22 cellular contexts compared by ENCODE assay signal in the genomic region with DNA sequence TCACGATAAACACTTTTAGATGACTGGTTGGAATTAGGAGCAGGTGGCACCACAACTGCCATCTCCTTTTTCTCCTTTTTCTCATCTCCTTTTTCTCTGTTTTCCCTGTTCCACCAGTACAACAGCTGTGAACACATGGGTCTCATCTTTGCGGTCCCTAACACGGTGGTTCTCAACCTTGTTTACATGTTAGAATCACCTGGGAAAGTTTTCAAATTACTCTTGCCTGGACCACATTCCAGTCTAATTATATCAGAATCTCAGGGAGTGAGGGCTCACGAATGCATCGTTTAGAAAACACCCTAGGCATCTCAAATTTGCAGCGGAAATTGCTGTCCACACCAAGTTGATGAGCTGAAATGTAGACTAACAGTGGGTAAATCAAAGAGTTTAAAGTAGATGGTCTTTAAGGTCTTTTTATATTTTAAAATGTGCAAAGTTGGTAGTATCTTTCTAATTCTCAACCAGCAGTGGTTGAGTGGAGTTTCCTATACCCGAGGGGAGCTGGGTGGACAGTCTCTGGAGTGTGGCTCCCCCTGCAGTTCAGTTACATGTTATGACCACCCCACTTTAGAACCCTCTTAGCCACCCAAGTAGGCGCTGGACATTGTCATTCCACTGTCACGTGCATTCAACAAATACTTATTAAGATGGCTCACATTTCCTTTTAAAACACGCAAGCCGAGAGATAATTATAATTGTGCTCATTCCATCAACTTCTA. TPM values are rescaled to one million over a fixed set of nuclear protein-coding genes. Genes with fewer than 3 reads are reported as not detected.
DNase-seq lines count a peak whose midpoint lies in the region; ATAC-seq, FAIRE-seq and TF ChIP-seq lines count a peak whose summit lies in the region.
"Not testable (repeated sequence)": the region's sequence is repeated elsewhere in the genome, so short reads cannot be mapped to it uniquely, and the experiment has no call there.
"Had no signal": no experiment of that assay in that cellular context is flagged by ENCODE, and none has a peak within 500 bp of the region (broad histone marks: within the 10 kb centered on the region; RNA-seq: fewer than 3 reads in every experiment).

No MANE protein-coding gene starts in this region.

- FAIRE-seq in HepG2 (lab: Jason Lieb, UNC), result not testable (repeated sequence)

- not testable (repeated sequence) for TF ChIP-seq POLR2A in HepG2 (IDR thresholded peaks at IDR 0.05; ENCODE audit: insufficient read depth in 1 of 2, low read depth in 2 of 2, low read length in 2 of 2)

- H4K20me1 ChIP-seq in HepG2 (ENCODE audit: insufficient read depth, low read length), result not testable (repeated sequence)

- TF ChIP-seq RAD21 in Ishikawa (IDR thresholded peaks at IDR 0.05; ENCODE audit: low read depth), result peak; percentile 11; the same call in 1 of the 2 replicates
- not testable (repeated sequence) for TF ChIP-seq RAD21 in HepG2 (CRISPR knock-in tag; IDR thresholded peaks at IDR 0.05)

- ATAC-seq in HepG2, result peak; percentile 72

- intact Hi-C loops in HepG2 (cut with micrococcal nuclease; ENCODE audit: unreplicated experiment), result not testable (repeated sequence)

- not testable (repeated sequence) for H2AFZ ChIP-seq in HepG2 (ENCODE audit: low read length)

- H3K79me2 ChIP-seq in HepG2 (ENCODE audit: insufficient read depth, low read length), result not testable (repeated sequence)

- H3K9me3 ChIP-seq in HepG2 (ENCODE audit: low read length), result not testable (repeated sequence)

- CTCF ChIA-PET in HepG2 (lab: Yijun Ruan, JAX; ENCODE audit: low intra/inter-chr PET ratio, low total read pairs), result not testable (repeated sequence)

- not testable (repeated sequence) for H3K36me3 Mint-ChIP-seq in progenitor cell of endocrine pancreas (ENCODE audit: insufficient read depth)

- not testable (repeated sequence) for H3K27me3 ChIP-seq in HepG2 (ENCODE audit: control insufficient read depth in 1 of 2, insufficient read depth in 2 of 2, low read length in 2 of 2)

- H3K4me3 Mint-ChIP-seq in progenitor cell of endocrine pancreas (ENCODE audit: low read depth), result not testable (repeated sequence)

- not testable (repeated sequence) for H3K27ac ChIP-seq in HepG2 (ENCODE audit: extremely low read length, insufficient read depth, low read length)

- WGBS in HepG2 (ENCODE audit: low lambda C conversion rate), result 14% methylated on average over 10 of the region's 11 CpGs

- TF ChIP-seq EP300 in Ishikawa (IDR thresholded peaks at IDR 0.05; ENCODE audit: borderline replicate concordance); HepG2 (IDR thresholded peaks at IDR 0.05; ENCODE audit: low read depth in 2 of 2, low read length in 2 of 2); HepG2 (CRISPR knock-in tag; IDR thresholded peaks at IDR 0.05; ENCODE audit: borderline replicate concordance): not testable (repeated sequence)

- not testable (repeated sequence) for H3K4me2 ChIP-seq in HepG2 (ENCODE audit: low read depth, low read length)

- not testable (repeated sequence) for H3K36me3 ChIP-seq in HepG2 (replicated peaks in 1 of 2; ENCODE audit: control insufficient read depth in 1 of 2, insufficient read depth in 2 of 2, low read length in 2 of 2)

- H3K4me1 ChIP-seq in HepG2 (ENCODE audit: insufficient read depth, low read length), result not testable (repeated sequence)

- not testable (repeated sequence) for H3K9me3 Mint-ChIP-seq in progenitor cell of endocrine pancreas (ENCODE audit: low read depth)

- in situ Hi-C loops in HepG2 (cut with HindIII; ENCODE audit: extremely low pct_ligation_motif_present, low pct_unique_long_range_greater_than_20kb), result not testable (repeated sequence)

- not testable (repeated sequence) for H3K9ac ChIP-seq in HepG2 (ENCODE audit: insufficient read depth, low read depth, low read length)

- H3K27me3 Mint-ChIP-seq in progenitor cell of endocrine pancreas, result peaks cover 15% of the 10 kb centered on the region

- H3K4me3 ChIP-seq in epithelial cell of proximal tubule (ENCODE audit: low read depth, low read length); HepG2 (replicated peaks in 1 of 3; ENCODE audit: insufficient read depth in 1 of 3, low read depth in 2 of 3, low read length in 3 of 3): not testable (repeated sequence)

- peak; percentile 40 for DNase-seq in ELR (ENCODE audit: low read depth)
- DNase-seq in NCI-H69 (lab: John Stamatoyannopoulos, UW), result peak; percentile 14
- DNase-seq in activated CD8-positive, alpha-beta memory T cell treated with anti-CD3 and anti-CD28 coated beads for 24 hours, result peak; percentile 5
- DNase-seq in epithelial cell of proximal tubule (ENCODE audit: low read depth); HepG2 (ENCODE audit: low spot score); progenitor cell of endocrine pancreas (ENCODE audit: low spot score, unreplicated experiment): not testable (repeated sequence)

- BruUV-seq in HepG2 (replicated peaks; lab: Mats Ljungman, UMichigan), result not testable (repeated sequence)

- peak; percentile 23 for TF ChIP-seq CTCF in epithelial cell of proximal tubule (conservative IDR thresholded peaks at IDR 0.05; ENCODE audit: low read depth, low read length)
- TF ChIP-seq CTCF in HepG2 (CRISPR knock-in tag; IDR thresholded peaks at IDR 0.05), result peak; percentile 49
- TF ChIP-seq CTCF in progenitor cell of endocrine pancreas (IDR thresholded peaks at IDR 0.05; ENCODE audit: unreplicated experiment), result peak; percentile 50

- H3K27ac Mint-ChIP-seq in progenitor cell of endocrine pancreas, result not testable (repeated sequence)

- POLR2A ChIA-PET in HepG2 (lab: Yijun Ruan, JAX), result not testable (repeated sequence)

- H3K4me1 Mint-ChIP-seq in progenitor cell of endocrine pancreas (ENCODE audit: low read depth), result not testable (repeated sequence)

RNA-seq across cellular contexts. Expression of gene CSH1, which starts 3.9 kb away (rescaled TPM):
- total RNA-seq in epithelial cell of proximal tubule (not detected in 2 replicates), HepG2 (2016; rRNA removed; fragmentation: Illumina TruSeq; extraction: Trizol) (not detected in 2 replicates), progenitor cell of endocrine pancreas (not detected in 2 replicates)
- not detected in 2 replicates for total RNA-seq in HepG2 (2016; cell fraction: cytosol; rRNA removed; fragmentation: Illumina TruSeq; extraction: Trizol; ENCODE audit: low read depth)
- total RNA-seq in HepG2 (2016; cell fraction: insoluble cytoplasmic fraction; rRNA removed; fragmentation: Illumina TruSeq; extraction: Trizol), result not detected in 2 replicates
- total RNA-seq in HepG2 (2016; cell fraction: membrane; rRNA removed; fragmentation: Illumina TruSeq; extraction: Trizol), result not detected in 2 replicates
- total RNA-seq in HepG2 (2016; cell fraction: nucleus; rRNA removed; fragmentation: Illumina TruSeq; extraction: Trizol), result not detected in 2 replicates
- not detected in 2 replicates for polyA plus RNA-seq in HepG2 (2011; rRNA removed)
- not detected in 2 replicates for polyA plus RNA-seq in HepG2 (2011; cell fraction: cytosol; rRNA removed)
- not detected in 2 replicates for polyA plus RNA-seq in HepG2 (2011; cell fraction: nucleus; rRNA removed)
- not detected in 2 replicates for polyA plus RNA-seq in HepG2 (2012)
- polyA plus RNA-seq in HepG2 (2016; cell fraction: cytosol; fragmentation: Illumina TruSeq; extraction: Trizol; ENCODE audit: low read depth), result not detected in 2 replicates
- not detected in 2 replicates for polyA plus RNA-seq in HepG2 (2016; cell fraction: insoluble cytoplasmic fraction; fragmentation: Illumina TruSeq; extraction: Trizol; ENCODE audit: low read depth)
- polyA plus RNA-seq in HepG2 (2016; cell fraction: membrane; fragmentation: Illumina TruSeq; extraction: Trizol; ENCODE audit: low read depth), result not detected in 2 replicates
- polyA plus RNA-seq in HepG2 (2016; cell fraction: nucleus; fragmentation: Illumina TruSeq; extraction: Trizol; ENCODE audit: insufficient read depth, low read depth), result not detected in 2 replicates
- polyA minus RNA-seq in HepG2 (2011; rRNA and poly(A)+ RNA removed; ENCODE audit: low replicate concordance), result not detected in 2 replicates
- not detected in 2 replicates for polyA minus RNA-seq in HepG2 (2011; cell fraction: cytosol; rRNA and poly(A)+ RNA removed)
- polyA minus RNA-seq in HepG2 (2011; cell fraction: nucleus; rRNA and poly(A)+ RNA removed), result not detected in 2 replicates
- total RNA-seq: activated CD4-positive, alpha-beta T cell treated with anti-CD3 and anti-CD28 coated beads for 36 hours; activated CD8-positive, alpha-beta T cell treated with anti-CD3 and anti-CD28 coated beads for 36 hours; CD4-positive, alpha-beta T cell; dorsolateral prefrontal cortex; fibroblast of lung; H1; left lobe of liver; mucosa of gallbladder; right lobe of liver; thoracic aorta; vagina had no signal
- polyA plus RNA-seq: fibroblast of lung, IgD-negative memory B cell, immature natural killer cell, neural cell had no signal

RNA-seq across cellular contexts. Expression of gene GH2, which starts 10.7 kb away (rescaled TPM):
- total RNA-seq in epithelial cell of proximal tubule, result not detected in 2 replicates
- not detected in 2 replicates for total RNA-seq in HepG2 (2016; rRNA removed; fragmentation: Illumina TruSeq; extraction: Trizol)
- not detected in 2 replicates for total RNA-seq in HepG2 (2016; cell fraction: cytosol; rRNA removed; fragmentation: Illumina TruSeq; extraction: Trizol; ENCODE audit: low read depth)
- total RNA-seq in HepG2 (2016; cell fraction: insoluble cytoplasmic fraction; rRNA removed; fragmentation: Illumina TruSeq; extraction: Trizol), result not detected in 2 replicates
- not detected in 2 replicates for total RNA-seq in HepG2 (2016; cell fraction: membrane; rRNA removed; fragmentation: Illumina TruSeq; extraction: Trizol)
- not detected in 2 replicates for total RNA-seq in HepG2 (2016; cell fraction: nucleus; rRNA removed; fragmentation: Illumina TruSeq; extraction: Trizol)
- polyA plus RNA-seq in HepG2 (2011; rRNA removed), result not detected in 2 replicates
- polyA plus RNA-seq in HepG2 (2011; cell fraction: cytosol; rRNA removed), result not detected in 2 replicates
- polyA plus RNA-seq in HepG2 (2011; cell fraction: nucleus; rRNA removed), result not detected in 2 replicates
- polyA plus RNA-seq in HepG2 (2012), result not detected in 2 replicates
- not detected in 2 replicates for polyA plus RNA-seq in HepG2 (2016; cell fraction: cytosol; fragmentation: Illumina TruSeq; extraction: Trizol; ENCODE audit: low read depth)
- polyA plus RNA-seq in HepG2 (2016; cell fraction: insoluble cytoplasmic fraction; fragmentation: Illumina TruSeq; extraction: Trizol; ENCODE audit: low read depth), result not detected in 2 replicates
- not detected in 2 replicates for polyA plus RNA-seq in HepG2 (2016; cell fraction: membrane; fragmentation: Illumina TruSeq; extraction: Trizol; ENCODE audit: low read depth)
- polyA plus RNA-seq in HepG2 (2016; cell fraction: nucleus; fragmentation: Illumina TruSeq; extraction: Trizol; ENCODE audit: insufficient read depth, low read depth), result not detected in 2 replicates
- not detected in 2 replicates for polyA minus RNA-seq in HepG2 (2011; rRNA and poly(A)+ RNA removed; ENCODE audit: low replicate concordance)
- not detected in 2 replicates for polyA minus RNA-seq in HepG2 (2011; cell fraction: cytosol; rRNA and poly(A)+ RNA removed)
- not detected in 2 replicates for polyA minus RNA-seq in HepG2 (2011; cell fraction: nucleus; rRNA and poly(A)+ RNA removed)
- not detected in 2 replicates for total RNA-seq in progenitor cell of endocrine pancreas
- total RNA-seq: activated CD4-positive, alpha-beta T cell treated with anti-CD3 and anti-CD28 coated beads for 36 hours; activated CD8-positive, alpha-beta T cell treated with anti-CD3 and anti-CD28 coated beads for 36 hours; CD4-positive, alpha-beta T cell; cerebellum; dorsolateral prefrontal cortex; fibroblast of lung; left lobe of liver; mucosa of gallbladder; right lobe of liver; thoracic aorta; vagina had no signal
- polyA plus RNA-seq: fibroblast of lung, IgD-negative memory B cell, immature natural killer cell, neural cell had no signal

RNA-seq across cellular contexts. Expression of gene CSHL1, which starts 18.6 kb away (rescaled TPM):
- not detected in 2 replicates for total RNA-seq in epithelial cell of proximal tubule
- not detected in 2 replicates for total RNA-seq in HepG2 (2016; rRNA removed; fragmentation: Illumina TruSeq; extraction: Trizol)
- not detected in 2 replicates for total RNA-seq in HepG2 (2016; cell fraction: cytosol; rRNA removed; fragmentation: Illumina TruSeq; extraction: Trizol; ENCODE audit: low read depth)
- not detected in 2 replicates for total RNA-seq in HepG2 (2016; cell fraction: insoluble cytoplasmic fraction; rRNA removed; fragmentation: Illumina TruSeq; extraction: Trizol)
- total RNA-seq in HepG2 (2016; cell fraction: membrane; rRNA removed; fragmentation: Illumina TruSeq; extraction: Trizol), result not detected in 2 replicates
- not detected in 2 replicates for total RNA-seq in HepG2 (2016; cell fraction: nucleus; rRNA removed; fragmentation: Illumina TruSeq; extraction: Trizol)
- not detected in 2 replicates for polyA plus RNA-seq in HepG2 (2011; rRNA removed)
- polyA plus RNA-seq in HepG2 (2011; cell fraction: cytosol; rRNA removed), result not detected in 2 replicates
- polyA plus RNA-seq in HepG2 (2011; cell fraction: nucleus; rRNA removed), result not detected in 2 replicates
- polyA plus RNA-seq in HepG2 (2012), result not detected in 2 replicates
- polyA plus RNA-seq in HepG2 (2016; cell fraction: cytosol; fragmentation: Illumina TruSeq; extraction: Trizol; ENCODE audit: low read depth), result not detected in 2 replicates
- not detected in 2 replicates for polyA plus RNA-seq in HepG2 (2016; cell fraction: insoluble cytoplasmic fraction; fragmentation: Illumina TruSeq; extraction: Trizol; ENCODE audit: low read depth)
- not detected in 2 replicates for polyA plus RNA-seq in HepG2 (2016; cell fraction: membrane; fragmentation: Illumina TruSeq; extraction: Trizol; ENCODE audit: low read depth)
- not detected in 2 replicates for polyA plus RNA-seq in HepG2 (2016; cell fraction: nucleus; fragmentation: Illumina TruSeq; extraction: Trizol; ENCODE audit: insufficient read depth, low read depth)
- not detected in 2 replicates for polyA minus RNA-seq in HepG2 (2011; rRNA and poly(A)+ RNA removed; ENCODE audit: low replicate concordance)
- polyA minus RNA-seq in HepG2 (2011; cell fraction: cytosol; rRNA and poly(A)+ RNA removed), result not detected in 2 replicates
- polyA minus RNA-seq in HepG2 (2011; cell fraction: nucleus; rRNA and poly(A)+ RNA removed), result not detected in 2 replicates
- not detected in 2 replicates for total RNA-seq in progenitor cell of endocrine pancreas
- total RNA-seq: activated CD4-positive, alpha-beta T cell treated with anti-CD3 and anti-CD28 coated beads for 36 hours; activated CD8-positive, alpha-beta T cell treated with anti-CD3 and anti-CD28 coated beads for 36 hours; CD4-positive, alpha-beta T cell; cerebellum; dorsolateral prefrontal cortex; fibroblast of lung; H1; left lobe of liver; mucosa of gallbladder; right lobe of liver; thoracic aorta; vagina had no signal
- polyA plus RNA-seq: fibroblast of lung, H1, IgD-negative memory B cell, immature natural killer cell, neural cell had no signal

RNA-seq across cellular contexts. Expression of gene CSH2, which starts 19.0 kb away (rescaled TPM):
- total RNA-seq in epithelial cell of proximal tubule (not detected in 2 replicates), HepG2 (2016; rRNA removed; fragmentation: Illumina TruSeq; extraction: Trizol) (not detected in 2 replicates), progenitor cell of endocrine pancreas (not detected in 2 replicates)
- total RNA-seq in HepG2 (2016; cell fraction: cytosol; rRNA removed; fragmentation: Illumina TruSeq; extraction: Trizol; ENCODE audit: low read depth), result not detected in 2 replicates
- total RNA-seq in HepG2 (2016; cell fraction: insoluble cytoplasmic fraction; rRNA removed; fragmentation: Illumina TruSeq; extraction: Trizol), result not detected in 2 replicates
- total RNA-seq in HepG2 (2016; cell fraction: membrane; rRNA removed; fragmentation: Illumina TruSeq; extraction: Trizol), result not detected in 2 replicates
- total RNA-seq in HepG2 (2016; cell fraction: nucleus; rRNA removed; fragmentation: Illumina TruSeq; extraction: Trizol), result not detected in 2 replicates
- polyA plus RNA-seq in HepG2 (2011; rRNA removed), result not detected in 2 replicates
- not detected in 2 replicates for polyA plus RNA-seq in HepG2 (2011; cell fraction: cytosol; rRNA removed)
- polyA plus RNA-seq in HepG2 (2011; cell fraction: nucleus; rRNA removed), result not detected in 2 replicates
- polyA plus RNA-seq in HepG2 (2012), result not detected in 2 replicates
- polyA plus RNA-seq in HepG2 (2016; cell fraction: cytosol; fragmentation: Illumina TruSeq; extraction: Trizol; ENCODE audit: low read depth), result not detected in 2 replicates
- not detected in 2 replicates for polyA plus RNA-seq in HepG2 (2016; cell fraction: insoluble cytoplasmic fraction; fragmentation: Illumina TruSeq; extraction: Trizol; ENCODE audit: low read depth)
- polyA plus RNA-seq in HepG2 (2016; cell fraction: membrane; fragmentation: Illumina TruSeq; extraction: Trizol; ENCODE audit: low read depth), result not detected in 2 replicates
- polyA plus RNA-seq in HepG2 (2016; cell fraction: nucleus; fragmentation: Illumina TruSeq; extraction: Trizol; ENCODE audit: insufficient read depth, low read depth), result not detected in 2 replicates
- not detected in 2 replicates for polyA minus RNA-seq in HepG2 (2011; rRNA and poly(A)+ RNA removed; ENCODE audit: low replicate concordance)
- polyA minus RNA-seq in HepG2 (2011; cell fraction: cytosol; rRNA and poly(A)+ RNA removed), result not detected in 2 replicates
- polyA minus RNA-seq in HepG2 (2011; cell fraction: nucleus; rRNA and poly(A)+ RNA removed), result not detected in 2 replicates
- total RNA-seq: activated CD4-positive, alpha-beta T cell treated with anti-CD3 and anti-CD28 coated beads for 36 hours; activated CD8-positive, alpha-beta T cell treated with anti-CD3 and anti-CD28 coated beads for 36 hours; CD4-positive, alpha-beta T cell; dorsolateral prefrontal cortex; fibroblast of lung; left lobe of liver; mucosa of gallbladder; right lobe of liver; thoracic aorta; vagina had no signal
- polyA plus RNA-seq: fibroblast of lung, H1, IgD-negative memory B cell, immature natural killer cell, neural cell had no signal

RNA-seq across cellular contexts. Expression of gene GH1, which starts 26.2 kb away (rescaled TPM):
- total RNA-seq in epithelial cell of proximal tubule, result not detected in 2 replicates
- total RNA-seq in HepG2 (2016; rRNA removed; fragmentation: Illumina TruSeq; extraction: Trizol), result not detected in 2 replicates
- not detected in 2 replicates for total RNA-seq in HepG2 (2016; cell fraction: cytosol; rRNA removed; fragmentation: Illumina TruSeq; extraction: Trizol; ENCODE audit: low read depth)
- not detected in 2 replicates for total RNA-seq in HepG2 (2016; cell fraction: insoluble cytoplasmic fraction; rRNA removed; fragmentation: Illumina TruSeq; extraction: Trizol)
- not detected in 2 replicates for total RNA-seq in HepG2 (2016; cell fraction: membrane; rRNA removed; fragmentation: Illumina TruSeq; extraction: Trizol)
- total RNA-seq in HepG2 (2016; cell fraction: nucleus; rRNA removed; fragmentation: Illumina TruSeq; extraction: Trizol), result not detected in 2 replicates
- not detected in 2 replicates for polyA plus RNA-seq in HepG2 (2011; rRNA removed)
- polyA plus RNA-seq in HepG2 (2011; cell fraction: cytosol; rRNA removed), result not detected in 2 replicates
- polyA plus RNA-seq in HepG2 (2011; cell fraction: nucleus; rRNA removed), result not detected in 2 replicates
- polyA plus RNA-seq in HepG2 (2012), result not detected in 2 replicates
- polyA plus RNA-seq in HepG2 (2016; cell fraction: cytosol; fragmentation: Illumina TruSeq; extraction: Trizol; ENCODE audit: low read depth), result not detected in 2 replicates
- polyA plus RNA-seq in HepG2 (2016; cell fraction: insoluble cytoplasmic fraction; fragmentation: Illumina TruSeq; extraction: Trizol; ENCODE audit: low read depth), result not detected in 2 replicates
- not detected in 2 replicates for polyA plus RNA-seq in HepG2 (2016; cell fraction: membrane; fragmentation: Illumina TruSeq; extraction: Trizol; ENCODE audit: low read depth)
- polyA plus RNA-seq in HepG2 (2016; cell fraction: nucleus; fragmentation: Illumina TruSeq; extraction: Trizol; ENCODE audit: insufficient read depth, low read depth), result not detected in 2 replicates
- polyA minus RNA-seq in HepG2 (2011; rRNA and poly(A)+ RNA removed; ENCODE audit: low replicate concordance), result not detected in 2 replicates
- polyA minus RNA-seq in HepG2 (2011; cell fraction: cytosol; rRNA and poly(A)+ RNA removed), result not detected in 2 replicates
- polyA minus RNA-seq in HepG2 (2011; cell fraction: nucleus; rRNA and poly(A)+ RNA removed), result not detected in 2 replicates
- total RNA-seq in progenitor cell of endocrine pancreas, result not detected in 2 replicates
- total RNA-seq: activated CD8-positive, alpha-beta T cell treated with anti-CD3 and anti-CD28 coated beads for 36 hours; CD4-positive, alpha-beta T cell; cerebellum; fibroblast of lung; H1; left lobe of liver; mucosa of gallbladder; right lobe of liver; thoracic aorta; vagina had no signal
- polyA plus RNA-seq: fibroblast of lung, immature natural killer cell, neural cell had no signal
